In genomic region chr18:44682871-44683221, GRCh38 we compare ENCODE assay signal across 10 cellular contexts. TPM values are rescaled to one million over a fixed set of nuclear protein-coding genes. Genes with fewer than 3 reads are reported as not detected.
DNase-seq lines count a peak whose midpoint lies in the region; ATAC-seq and TF ChIP-seq lines count a peak whose summit lies in the region.
"Had no signal": no experiment of that assay in that cellular context is flagged by ENCODE, and none has a peak within 500 bp of the region (broad histone marks: within the 10 kb centered on the region; RNA-seq: fewer than 3 reads in every experiment).

No MANE protein-coding gene starts in this region.

- TF ChIP-seq CTCF in BJ (IDR thresholded peaks at IDR 0.05; ENCODE audit: insufficient read depth, low read depth, low read length) = no peak

- peaks cover 13% of the 10 kb centered on the region for H3K79me2 ChIP-seq in mesendoderm (ENCODE audit: control insufficient read depth, insufficient read depth, low read length)

- peaks cover 23% of the 10 kb centered on the region for H3K4me1 ChIP-seq in adipocyte (ENCODE audit: control insufficient read depth, insufficient read depth, low read length)
- H3K4me1 ChIP-seq in mesendoderm (ENCODE audit: control insufficient read depth, low read depth, low read length) = peaks cover 22% of the 10 kb centered on the region

- peak overlapping the region; percentile 77 for H3K56ac ChIP-seq in mesendoderm (ENCODE audit: low read length)

- H3K36me3 ChIP-seq in BJ (ENCODE audit: control insufficient read depth, insufficient read depth, low read length) = no peaks in the 10 kb centered on the region
- H3K36me3 ChIP-seq in adipocyte (ENCODE audit: control insufficient read depth, insufficient read depth, low read length, severe bottlenecking) = no peaks in the 10 kb centered on the region
- no peaks in the 10 kb centered on the region for H3K36me3 ChIP-seq in mesendoderm (ENCODE audit: control insufficient read depth, insufficient read depth, low read length)

- H3K23ac ChIP-seq in mesendoderm (ENCODE audit: low read length) = no peak overlapping the region

- H2BK15ac ChIP-seq in mesendoderm (replicated peaks; ENCODE audit: low read depth) = no peak overlapping the region

- no peaks in the 10 kb centered on the region; the same call in 1 of the 2 replicates for H3K27me3 ChIP-seq in BJ (ENCODE audit: control insufficient read depth, insufficient read depth, low read length)
- no peaks in the 10 kb centered on the region for H3K27me3 ChIP-seq in adipocyte (replicated peaks; ENCODE audit: control insufficient read depth, insufficient read depth, low read length)
- H3K27me3 ChIP-seq in mesendoderm (ENCODE audit: insufficient read depth, low read length, poor library complexity) = no peaks in the 10 kb centered on the region

- peak overlapping the region; percentile 80 for H2BK5ac ChIP-seq in mesendoderm (ENCODE audit: low read length)

- WGBS in mesendoderm (ENCODE audit: extremely low coverage, insufficient coverage, low lambda C conversion rate) = no CpG with 5 or more reads among the region's 4 CpGs

- H3K9ac ChIP-seq in adipocyte (ENCODE audit: low read length) (no peak overlapping the region), mesendoderm (ENCODE audit: low read length) (peak overlapping the region; percentile 52)

- H3K9me3 ChIP-seq in adipocyte (ENCODE audit: control insufficient read depth, low read length) = no peaks in the 10 kb centered on the region

- H3K4ac ChIP-seq in mesendoderm (ENCODE audit: low read depth, low read length) = no peak overlapping the region

- H3K4me3 ChIP-seq in BJ (ENCODE audit: low read depth, low read length) (0 out of 2 replicates have a peak overlapping the region, but pooled peaks have one; percentile 11), adipocyte (ENCODE audit: low read length) (peak overlapping the region; percentile 91), mesendoderm (ENCODE audit: low read length) (no peak overlapping the region)

- no peak overlapping the region for H4K5ac ChIP-seq in mesendoderm (ENCODE audit: low read length)

- H2BK120ac ChIP-seq in mesendoderm (ENCODE audit: low read depth, low read length) = no peak overlapping the region

- no peak for ATAC-seq in HG03571 (IDR thresholded peaks at IDR 0.05; ENCODE audit: unreplicated experiment)

- peak overlapping the region; percentile 75 for H3K18ac ChIP-seq in mesendoderm (ENCODE audit: low read length)

- no peak overlapping the region for H4K8ac ChIP-seq in mesendoderm (ENCODE audit: low read depth, low read length)

- POLR2A ChIA-PET in BJ (lab: Charles Lee) = no interaction called here

- H3K4me2 ChIP-seq in mesendoderm (ENCODE audit: low read length) = peak overlapping the region; percentile 32

- CTCF ChIA-PET in BJ (lab: Yijun Ruan, JAX) = interaction anchor here (0.7 to 1.1 kb wide), 3 partner anchors 529 to 1070 kb away, joined by 3 to 4 read pairs (median 3); no protein-coding TSS in a partner anchor

- peaks cover 9% of the 10 kb centered on the region for H3K79me1 ChIP-seq in mesendoderm (ENCODE audit: low read length)

- H2AK5ac ChIP-seq in mesendoderm (ENCODE audit: low read length) = peak overlapping the region; percentile 89

- H3K27ac ChIP-seq in mesendoderm (ENCODE audit: low read depth, low read length) = peak overlapping the region; percentile 52

- DNase-seq in BJ (ENCODE audit: low read depth) = no peak
- peak; percentile 53 for DNase-seq in NCI-H1092 (lab: John Stamatoyannopoulos, UW)
- DNase-seq in adipocyte (ENCODE audit: low read depth) = peak; percentile 51
- peak; percentile 94 for DNase-seq in mesendoderm
- no peak for DNase-seq in RPMI8226
- no peak for DNase-seq in stimulated activated CD4-positive, alpha-beta T cell treated with anti-CD3 and anti-CD28 coated beads, Interleukin-2, amount 100 ng/mL, for 48 hours
- no peak for DNase-seq in activated CD4-positive, alpha-beta T cell treated with anti-CD3 and anti-CD28 coated beads, Interleukin-2, amount 50 U/mL, for 1 hour
- DNase-seq: DND-41, T-helper 9 cell had no signal

RNA-seq across cellular contexts. Expression of gene SETBP1, which starts 2.2 kb away (rescaled TPM):
- 2.6 and 2.9 TPM in 2 replicates for polyA plus RNA-seq in BJ (2011; rRNA removed)
- 4.7 and 5.9 TPM in 2 replicates for polyA minus RNA-seq in BJ (2011; rRNA and poly(A)+ RNA removed)
- 1.9 TPM for polyA plus RNA-seq in mesendoderm (2013, experiment 1 of 2)
- 1.9 TPM for polyA plus RNA-seq in mesendoderm (2013, experiment 2 of 2)

Comparison
In these comparisons a context has a peak if more than half of its experiments do, and no peak if none do; other contexts are left out.
1. DNase-seq: peak in NCI-H1092 (single experiment), adipocyte (single experiment) and mesendoderm (single experiment); none in BJ (single experiment), RPMI8226 (single experiment), stimulated activated CD4-positive, alpha-beta T cell treated with anti-CD3 and anti-CD28 coated beads, Interleukin-2, amount 100 ng/mL, for 48 hours (0 of 2) and activated CD4-positive, alpha-beta T cell treated with anti-CD3 and anti-CD28 coated beads, Interleukin-2, amount 50 U/mL, for 1 hour (single experiment).